In the genomic region with DNA sequence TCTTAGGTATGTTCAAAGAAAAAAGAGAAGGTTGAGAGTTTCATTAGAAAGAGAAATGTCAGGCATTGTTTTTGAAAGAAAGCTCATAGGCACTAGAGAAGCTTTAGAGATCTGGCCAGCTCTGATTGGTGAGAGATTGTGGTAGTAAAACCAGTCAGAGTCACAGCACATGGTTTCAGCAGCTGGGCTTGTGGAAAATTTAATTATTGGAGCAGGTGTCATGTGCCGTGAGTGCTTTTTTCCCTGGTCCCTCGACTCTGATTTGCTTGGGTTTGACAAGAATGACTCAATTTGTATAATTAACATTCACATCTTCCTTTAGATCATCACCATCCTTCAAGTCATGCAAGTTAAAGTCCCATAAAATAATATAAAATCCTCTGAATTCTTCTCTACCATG, we compare ENCODE assay signal across 30 cellular contexts.
"Had no signal": no experiment of that assay in that cellular context is flagged by ENCODE, and none has a peak within 500 bp of the region (broad histone marks: within the 10 kb centered on the region; RNA-seq: fewer than 3 reads in every experiment).

No MANE protein-coding gene starts in this region.

- DNase-seq: activated CD4-positive, alpha-beta memory T cell treated with anti-CD3 and anti-CD28 coated beads for 36 hours; activated CD4-positive, alpha-beta T cell treated with anti-CD3 and anti-CD28 coated beads for 36 hours; activated CD4-positive, alpha-beta T cell treated with anti-CD3 and anti-CD28 coated beads, Interleukin-2, amount 10 ng/mL, durations not matched to agents 24 days and 14 days; activated CD4-positive, CD25-positive, alpha-beta regulatory T cell; activated CD4-positive, CD25-positive, alpha-beta regulatory T cell treated with anti-CD3 and anti-CD28 coated beads, Interleukin-2, amount 50 U/mL, for 72 hours; activated CD8-positive, alpha-beta memory T cell treated with anti-CD3 and anti-CD28 coated beads, Interleukin-2, amount 10 ng/mL, durations not matched to agents 7 days and 5 days; activated CD8-positive, alpha-beta memory T cell treated with anti-CD3 and anti-CD28 coated beads, Interleukin-2, amount 50 U/mL, for 4 hours; activated CD8-positive, alpha-beta T cell treated with anti-CD3 and anti-CD28 coated beads, Interleukin-2, amount 10 ng/mL, durations not matched to agents 7 days and 5 days; activated effector memory CD4-positive, alpha-beta T cell treated with anti-CD3 and anti-CD28 coated beads, Interleukin-2, amount 50 U/mL, for 16 hours; activated naive CD4-positive, alpha-beta T cell treated with anti-CD3 and anti-CD28 coated beads for 36 hours; activated naive CD8-positive, alpha-beta T cell treated with anti-CD3 and anti-CD28 coated beads for 36 hours; activated naive CD8-positive, alpha-beta T cell treated with anti-CD3 and anti-CD28 coated beads, Interleukin-2, amount 50 U/mL, for 24 hours; activated T-cell treated with anti-CD3 and anti-CD28 coated beads, Interleukin-2, amount 50 U/mL, for 1 hour; adrenal gland; amygdala; aorta; body of pancreas; caudate nucleus; effector CD8-positive, alpha-beta T cell; foreskin fibroblast; heart right ventricle; T-helper 17 cell; T1000 had no signal

- H3K4me3 Mint-ChIP-seq: activated CD4-positive, alpha-beta memory T cell treated with anti-CD3 and anti-CD28 coated beads for 36 hours; activated CD4-positive, alpha-beta T cell treated with anti-CD3 and anti-CD28 coated beads for 36 hours; activated CD4-positive, alpha-beta T cell treated with anti-CD3 and anti-CD28 coated beads, Interleukin-2, amount 10 ng/mL, durations not matched to agents 24 days and 14 days; activated CD8-positive, alpha-beta memory T cell treated with anti-CD3 and anti-CD28 coated beads, Interleukin-2, amount 10 ng/mL, durations not matched to agents 7 days and 5 days; activated CD8-positive, alpha-beta T cell treated with anti-CD3 and anti-CD28 coated beads, Interleukin-2, amount 10 ng/mL, durations not matched to agents 7 days and 5 days; activated naive CD4-positive, alpha-beta T cell treated with anti-CD3 and anti-CD28 coated beads for 36 hours; activated naive CD4-positive, alpha-beta T cell treated with anti-CD3 and anti-CD28 coated beads, Interleukin-2, amount 50 U/mL, for 24 hours; activated naive CD8-positive, alpha-beta T cell treated with anti-CD3 and anti-CD28 coated beads for 36 hours; activated naive CD8-positive, alpha-beta T cell treated with anti-CD3 and anti-CD28 coated beads, Interleukin-2, amount 50 U/mL, for 24 hours; T-helper 17 cell; T-helper 2 cell treated with Interferon-gamma antibody and Interleukin-4, amounts not matched to agents 5 μg/mL and 100 μg/mL, for 36 hours had no signal

- H3K27ac ChIP-seq: adrenal gland, body of pancreas, heart right ventricle, hepatocyte had no signal

- H3K4me3 ChIP-seq: adrenal gland, body of pancreas, heart right ventricle, hepatocyte had no signal

- FAIRE-seq: colon, frontal cortex had no signal

- H3K27ac Mint-ChIP-seq: activated CD4-positive, alpha-beta memory T cell treated with anti-CD3 and anti-CD28 coated beads for 36 hours; activated CD4-positive, alpha-beta T cell treated with anti-CD3 and anti-CD28 coated beads, Interleukin-2, amount 10 ng/mL, durations not matched to agents 24 days and 14 days; activated CD8-positive, alpha-beta memory T cell treated with anti-CD3 and anti-CD28 coated beads, Interleukin-2, amount 10 ng/mL, durations not matched to agents 7 days and 5 days; activated CD8-positive, alpha-beta T cell treated with anti-CD3 and anti-CD28 coated beads, Interleukin-2, amount 10 ng/mL, durations not matched to agents 7 days and 5 days; activated naive CD4-positive, alpha-beta T cell treated with anti-CD3 and anti-CD28 coated beads for 36 hours; activated naive CD8-positive, alpha-beta T cell treated with anti-CD3 and anti-CD28 coated beads, Interleukin-2, amount 50 U/mL, for 24 hours; activated T-helper 2 cell treated with anti-CD3 and anti-CD28 coated beads, Interferon-gamma antibody, Interleukin-2, Interleukin-4, amounts not matched to agents 10 μg/mL and 5 μg/mL and 100 μg/mL, durations not matched to agents 14 hours and 24 hours and 36 hours; T-helper 17 cell; T-helper 2 cell treated with Interferon-gamma antibody and Interleukin-4, amounts not matched to agents 5 μg/mL and 100 μg/mL, for 36 hours had no signal

- H3K36me3 Mint-ChIP-seq: activated CD4-positive, alpha-beta memory T cell treated with anti-CD3 and anti-CD28 coated beads for 36 hours; activated naive CD4-positive, alpha-beta T cell treated with anti-CD3 and anti-CD28 coated beads, Interleukin-2, amount 50 U/mL, for 24 hours; activated naive CD8-positive, alpha-beta T cell treated with anti-CD3 and anti-CD28 coated beads for 36 hours had no signal

- H3K9me3 ChIP-seq: adrenal gland, body of pancreas, heart right ventricle had no signal

- H3K27me3 ChIP-seq: adrenal gland, body of pancreas, heart right ventricle, hepatocyte had no signal

- H3K4me1 Mint-ChIP-seq: T-helper 17 cell had no signal

- H3K36me3 ChIP-seq: adrenal gland, heart right ventricle had no signal

- H3K27me3 Mint-ChIP-seq: activated CD4-positive, alpha-beta T cell treated with anti-CD3 and anti-CD28 coated beads, Interleukin-2, amount 10 ng/mL, durations not matched to agents 24 days and 14 days had no signal

- H3K4me2 ChIP-seq: hepatocyte had no signal

- H3K9me3 Mint-ChIP-seq: activated CD4-positive, alpha-beta memory T cell treated with anti-CD3 and anti-CD28 coated beads for 36 hours; activated naive CD4-positive, alpha-beta T cell treated with anti-CD3 and anti-CD28 coated beads for 36 hours; activated naive CD4-positive, alpha-beta T cell treated with anti-CD3 and anti-CD28 coated beads, Interleukin-2, amount 50 U/mL, for 24 hours; activated naive CD8-positive, alpha-beta T cell treated with anti-CD3 and anti-CD28 coated beads, Interleukin-2, amount 50 U/mL, for 24 hours; activated T-helper 2 cell treated with anti-CD3 and anti-CD28 coated beads, Interferon-gamma antibody, Interleukin-2, Interleukin-4, amounts not matched to agents 10 μg/mL and 5 μg/mL and 100 μg/mL, durations not matched to agents 14 hours and 24 hours and 36 hours; T-helper 2 cell treated with Interferon-gamma antibody and Interleukin-4, amounts not matched to agents 5 μg/mL and 100 μg/mL, for 36 hours had no signal

- H3K79me2 ChIP-seq: hepatocyte had no signal

- H3K4me1 ChIP-seq: body of pancreas had no signal

- H2AFZ ChIP-seq: hepatocyte had no signal

- ATAC-seq: activated CD4-positive, alpha-beta T cell treated with anti-CD3 and anti-CD28 coated beads for 36 hours; activated CD8-positive, alpha-beta memory T cell treated with anti-CD3 and anti-CD28 coated beads, Interleukin-2, amount 10 ng/mL, durations not matched to agents 7 days and 5 days; activated CD8-positive, alpha-beta T cell treated with anti-CD3 and anti-CD28 coated beads, Interleukin-2, amount 10 ng/mL, durations not matched to agents 7 days and 5 days; activated naive CD8-positive, alpha-beta T cell treated with anti-CD3 and anti-CD28 coated beads, Interleukin-2, amount 50 U/mL, for 24 hours; body of pancreas; esophagus mucosa; heart right ventricle; T-helper 17 cell had no signal
